Comparison of ENCODE assay signal across 1 cellular context in genomic region chr11:69052343-69053168, GRCh38.
TF ChIP-seq lines count a peak whose summit lies in the region.

No MANE protein-coding gene starts in this region.

TF ChIP-seq in SK-N-SH, 30 proteins besides CTCF, POLR2A, EP300 and RAD21 (continued from another document):
- TF ChIP-seq, protein P1, sequence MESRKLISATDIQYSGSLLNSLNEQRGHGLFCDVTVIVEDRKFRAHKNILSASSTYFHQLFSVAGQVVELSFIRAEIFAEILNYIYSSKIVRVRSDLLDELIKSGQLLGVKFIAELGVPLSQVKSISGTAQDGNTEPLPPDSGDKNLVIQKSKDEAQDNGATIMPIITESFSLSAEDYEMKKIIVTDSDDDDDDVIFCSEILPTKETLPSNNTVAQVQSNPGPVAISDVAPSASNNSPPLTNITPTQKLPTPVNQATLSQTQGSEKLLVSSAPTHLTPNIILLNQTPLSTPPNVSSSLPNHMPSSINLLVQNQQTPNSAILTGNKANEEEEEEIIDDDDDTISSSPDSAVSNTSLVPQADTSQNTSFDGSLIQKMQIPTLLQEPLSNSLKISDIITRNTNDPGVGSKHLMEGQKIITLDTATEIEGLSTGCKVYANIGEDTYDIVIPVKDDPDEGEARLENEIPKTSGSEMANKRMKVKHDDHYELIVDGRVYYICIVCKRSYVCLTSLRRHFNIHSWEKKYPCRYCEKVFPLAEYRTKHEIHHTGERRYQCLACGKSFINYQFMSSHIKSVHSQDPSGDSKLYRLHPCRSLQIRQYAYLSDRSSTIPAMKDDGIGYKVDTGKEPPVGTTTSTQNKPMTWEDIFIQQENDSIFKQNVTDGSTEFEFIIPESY (IDR thresholded peaks at IDR 0.05; ENCODE audit: borderline replicate concordance, low read depth), result no peak
